ENCODE assay signal across 21 cellular contexts in genomic region chrX:145821291-145821897, GRCh38. TPM values are rescaled to one million over a fixed set of nuclear protein-coding genes. Genes with fewer than 3 reads are reported as not detected.
A peak's percentile ranks its signal among the peaks of the same experiment; 100 is the strongest.
DNase-seq lines count a peak whose midpoint lies in the region; ATAC-seq and TF ChIP-seq lines count a peak whose summit lies in the region.
"Had no signal": no experiment of that assay in that cellular context is flagged by ENCODE, and none has a peak within 500 bp of the region (broad histone marks: within the 10 kb centered on the region; RNA-seq: fewer than 3 reads in every experiment).

No MANE protein-coding gene starts in this region.

- H3K27me3 ChIP-seq in iPS-15b (ENCODE audit: control insufficient read depth, insufficient read depth, low read length) (peaks cover 64% of the 10 kb centered on the region), A673 (replicated peaks; ENCODE audit: insufficient read depth, low read depth, low read length, poor library complexity) (peaks cover 43% of the 10 kb centered on the region)
- H3K27me3 ChIP-seq: ascending aorta, uterus had no signal

- no peaks in the 10 kb centered on the region for H3K36me3 ChIP-seq in iPS-15b (ENCODE audit: control insufficient read depth, insufficient read depth, low read length)
- no peaks in the 10 kb centered on the region for H3K36me3 ChIP-seq in A673 (ENCODE audit: insufficient read depth, low read length, poor library complexity, severe bottlenecking)
- H3K36me3 ChIP-seq: ascending aorta, prostate gland, uterus had no signal

- H3K4me1 ChIP-seq in iPS-15b (ENCODE audit: control insufficient read depth, insufficient read depth, low read length) (peaks cover 5% of the 10 kb centered on the region), A673 (ENCODE audit: insufficient read depth, low read length, poor library complexity, severe bottlenecking) (no peaks in the 10 kb centered on the region)
- H3K4me1 ChIP-seq: ascending aorta, prostate gland, uterus had no signal

- H3K4me3 ChIP-seq in astrocyte of the cerebellum (ENCODE audit: low read depth, low read length): peak overlapping the region; percentile 7
- H3K4me3 ChIP-seq in iPS-15b (ENCODE audit: low read depth, low read length): peak overlapping the region; percentile 48
- no peak overlapping the region for H3K4me3 ChIP-seq in A673 (ENCODE audit: low read depth, low read length, poor library complexity, severe bottlenecking)
- H3K4me3 ChIP-seq: ascending aorta, prostate gland, uterus had no signal

- H3K9ac ChIP-seq in iPS-15b (ENCODE audit: low read depth, low read length): no peak overlapping the region

- ATAC-seq in HG03354 (IDR thresholded peaks at IDR 0.05; ENCODE audit: poor library complexity, severe bottlenecking, unreplicated experiment): no peak

- H3K27ac ChIP-seq in A673 (ENCODE audit: low read depth, low read length, poor library complexity, severe bottlenecking): no peak overlapping the region
- H3K27ac ChIP-seq: ascending aorta, C4-2B, prostate gland, uterus had no signal

- peak; percentile 66 for DNase-seq in G401 (ENCODE audit: low spot score)
- no peak for DNase-seq in astrocyte of the cerebellum (ENCODE audit: low read depth)
- peak; percentile 68 for DNase-seq in pons (ENCODE audit: low spot score)
- DNase-seq in effector CD4-positive, alpha-beta T cell: no peak
- DNase-seq in A673 (ENCODE audit: low spot score): no peak
- no peak for DNase-seq in HEK293T (ENCODE audit: extremely low spot score)
- DNase-seq: activated CD4-positive, alpha-beta T cell treated with anti-CD3 and anti-CD28 coated beads, Interleukin-2, amount 10 ng/mL, durations not matched to agents 24 days and 14 days; EL; NCI-H2029; NCI-H774; uterus had no signal

- TF ChIP-seq CTCF in astrocyte of the cerebellum (IDR thresholded peaks at IDR 0.05; ENCODE audit: low read depth, low read length, missing control alignments) (no peak), A673 (conservative IDR thresholded peaks at IDR 0.05; ENCODE audit: low read depth, low read length) (no peak)

- CTCF ChIA-PET in A673 (lab: Charles Lee) (no interaction called here), HEK293T (lab: Yijun Ruan, JAX) (no interaction called here)

- no TSS peak for BruUV-seq in A673 (replicated peaks; lab: Mats Ljungman, UMichigan)

- intact Hi-C loops in A673 (cut with micrococcal nuclease; ENCODE audit: unreplicated experiment): no loop called here

- H3K9me3 ChIP-seq in iPS-15b (ENCODE audit: control insufficient read depth, insufficient read depth, low read length) (no peaks in the 10 kb centered on the region), A673 (ENCODE audit: low read depth, low read length, poor library complexity, severe bottlenecking) (no peaks in the 10 kb centered on the region)
- H3K9me3 ChIP-seq: ascending aorta, prostate gland, uterus had no signal

- POLR2A ChIA-PET in A673 (lab: Charles Lee; ENCODE audit: low non-redundant PET): no interaction called here
- POLR2A ChIA-PET in HEK293T (lab: Yijun Ruan, JAX): no interaction called here

- in situ Hi-C loops in G401 (cut with HindIII; ENCODE audit: low sequenced_read_pairs): no loop called here
- in situ Hi-C loops in astrocyte of the cerebellum (cut with HindIII; ENCODE audit: low sequenced_read_pairs): no loop called here

TF ChIP-seq in HEK293T, 16 proteins besides CTCF, POLR2A, EP300 and RAD21:
- no peak for TF ChIP-seq PKNOX1 (IDR thresholded peaks at IDR 0.05)
- no peak for TF ChIP-seq FOXM1 (IDR thresholded peaks at IDR 0.05; ENCODE audit: borderline replicate concordance)
- TF ChIP-seq BHLHE40 (IDR thresholded peaks at IDR 0.05; ENCODE audit: borderline replicate concordance): no peak
- no peak for TF ChIP-seq ELF4 (IDR thresholded peaks at IDR 0.05)
- no peak for TF ChIP-seq LEF1 (IDR thresholded peaks at IDR 0.05; ENCODE audit: borderline replicate concordance)
- no peak for TF ChIP-seq HDGF (IDR thresholded peaks at IDR 0.05; ENCODE audit: borderline replicate concordance)
- no peak for TF ChIP-seq SP1 (IDR thresholded peaks at IDR 0.05)
- no peak for TF ChIP-seq ARNT (IDR thresholded peaks at IDR 0.05)
- no peak for TF ChIP-seq NFRKB (IDR thresholded peaks at IDR 0.05)
- no peak for TF ChIP-seq FOXA1 (IDR thresholded peaks at IDR 0.05)
- no peak for TF ChIP-seq TARDBP (IDR thresholded peaks at IDR 0.05)
- TF ChIP-seq L3MBTL2 (conservative IDR thresholded peaks at IDR 0.05): no peak
- TF ChIP-seq SUZ12 (IDR thresholded peaks at IDR 0.05): no peak
- TF ChIP-seq CTBP1 (IDR thresholded peaks at IDR 0.05; ENCODE audit: borderline replicate concordance): no peak

RNA-seq across cellular contexts. Expression of gene SLITRK2, which starts 3.8 kb away (rescaled TPM):
- total RNA-seq in G401 (2014; rRNA removed; shearing (Covaris generic)): not detected in 2 replicates
- not detected in 2 replicates for total RNA-seq in A673 (2021)
- total RNA-seq: activated CD4-positive, alpha-beta T cell treated with anti-CD3 and anti-CD28 coated beads, Interleukin-2, amount 10 ng/mL, durations not matched to agents 24 days and 14 days; activated T-helper 1 cell treated with anti-CD3 and anti-CD28 coated beads, Interleukin-12 subunit alpha, Interleukin-12 subunit beta, Interleukin-2, Interleukin-4 antibody, amounts not matched to agents 30 ng/mL and 10 ng/mL and 1 ng/mL, durations not matched to agents 14 hours and 24 hours and 36 hours; ascending aorta; endothelial cell of umbilical vein; glomerular endothelial cell; LHCN-M2; T-helper 2 cell treated with Interferon-gamma antibody and Interleukin-4, amounts not matched to agents 100 ng/mL and 5 ng/mL, for 36 hours had no signal

Comparison
In these comparisons a context has a peak if more than half of its experiments do, and no peak if none do; other contexts are left out.
1. DNase-seq: peak in G401 (single experiment) and pons (single experiment); none in astrocyte of the cerebellum (single experiment), effector CD4-positive, alpha-beta T cell (single experiment), A673 (single experiment) and HEK293T (single experiment).